8 cellular contexts compared by ENCODE assay signal in the genomic region with DNA sequence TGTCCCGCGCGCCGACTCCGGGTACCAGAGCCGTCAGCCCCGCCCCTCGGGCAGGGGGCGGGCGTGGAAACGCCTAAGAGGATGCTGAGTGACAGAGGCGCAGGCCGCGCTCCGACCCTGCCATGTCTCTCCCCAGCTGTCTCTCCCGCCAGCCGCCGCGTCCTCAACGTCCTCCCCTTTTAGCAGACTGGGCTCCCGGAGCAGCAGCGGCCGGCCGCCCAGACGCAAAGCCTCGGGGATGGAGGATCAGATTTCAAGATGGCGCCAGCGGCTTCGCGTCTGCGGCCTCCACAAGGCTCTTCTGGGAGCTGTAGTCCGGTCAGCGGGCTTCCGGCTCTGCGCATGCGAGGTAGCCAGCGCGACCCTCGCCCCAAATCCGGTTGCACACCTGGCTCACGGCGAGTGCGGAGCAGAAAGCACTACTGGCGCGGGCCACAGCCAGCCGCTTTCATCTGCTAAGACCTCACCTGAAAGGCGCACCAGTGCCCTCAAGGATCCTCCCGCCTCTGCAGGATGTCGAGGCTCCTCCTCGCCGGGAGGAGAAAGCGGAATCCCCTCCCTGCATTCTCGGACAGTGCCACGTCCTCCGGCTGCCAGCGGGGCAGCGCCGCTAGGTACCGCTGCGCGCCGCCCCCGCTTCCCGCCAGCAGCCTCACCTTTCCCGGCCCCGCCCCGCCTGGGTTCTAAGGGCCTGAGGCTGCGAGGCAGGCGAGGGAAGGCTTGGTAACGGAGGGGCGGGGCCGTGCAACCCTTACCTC.
A peak's percentile ranks its signal among the peaks of the same experiment; 100 is the strongest.
DNase-seq lines count a peak whose midpoint lies in the region; ATAC-seq, FAIRE-seq and TF ChIP-seq lines count a peak whose summit lies in the region.
"Not testable (repeated sequence)": the region's sequence is repeated elsewhere in the genome, so short reads cannot be mapped to it uniquely, and the experiment has no call there.

No MANE protein-coding gene starts in this region.

- not testable (repeated sequence) for H3K36me3 Mint-ChIP-seq in central memory CD8-positive, alpha-beta T cell (ENCODE audit: insufficient read depth)

- not testable (repeated sequence) for H3K4me1 ChIP-seq in ACC112 (ENCODE audit: control insufficient read depth, insufficient read depth, low read length, unreplicated experiment); keratinocyte (ENCODE audit: control insufficient read depth, extremely low read depth, insufficient read depth, low read length); skeletal muscle tissue (ENCODE audit: control insufficient read depth in 3 of 3, insufficient read depth in 3 of 3, low read length in 3 of 3)

- H3K4me1 Mint-ChIP-seq in central memory CD8-positive, alpha-beta T cell, result not testable (repeated sequence)

- not testable (repeated sequence) for H2AFZ ChIP-seq in ACC112 (ENCODE audit: low read length, unreplicated experiment)
- H2AFZ ChIP-seq in keratinocyte (ENCODE audit: control insufficient read depth, low read length), result peak overlapping the region; percentile 43

- not testable (repeated sequence) for TF ChIP-seq CTCF in keratinocyte (optimal IDR thresholded peaks at IDR 0.05 in 1 of 3, IDR thresholded peaks at IDR 0.05 in 1 of 3, conservative IDR thresholded peaks at IDR 0.05 in 1 of 3; ENCODE audit: extremely low read depth in 1 of 3, insufficient read depth in 2 of 3, low read length in 3 of 3)

- H3K27ac ChIP-seq in ACC112 (ENCODE audit: low read depth, low read length); keratinocyte (ENCODE audit: control insufficient read depth, insufficient read depth, low read length); skeletal muscle tissue (ENCODE audit: low read depth, low read length): not testable (repeated sequence)

- not testable (repeated sequence) for H3K9me3 ChIP-seq in keratinocyte (ENCODE audit: control insufficient read depth, low read depth, low read length); skeletal muscle tissue (ENCODE audit: control insufficient read depth in 3 of 3, low read length in 3 of 3)

- not testable (repeated sequence) for H3K27me3 ChIP-seq in ACC112 (ENCODE audit: insufficient read depth, low read length); keratinocyte (ENCODE audit: control insufficient read depth, extremely low read depth, insufficient read depth, low read length); skeletal muscle tissue (ENCODE audit: control insufficient read depth in 3 of 3, insufficient read depth in 3 of 3, low read length in 3 of 3)

- not testable (repeated sequence) for H3K4me2 ChIP-seq in keratinocyte (ENCODE audit: control insufficient read depth, extremely low read depth, insufficient read depth, low read depth, low read length)

- H3K9me1 ChIP-seq in keratinocyte (ENCODE audit: control insufficient read depth, extremely low read depth, insufficient read depth, low read length), result not testable (repeated sequence)

- H3K27me3 Mint-ChIP-seq in central memory CD8-positive, alpha-beta T cell, result not testable (repeated sequence)

- not testable (repeated sequence) for H3K27ac Mint-ChIP-seq in central memory CD8-positive, alpha-beta T cell (ENCODE audit: low read depth)

- dilution Hi-C loops in keratinocyte (cut with MboI; ENCODE audit: extremely low pct_ligation_motif_present, low sequenced_read_pairs), result not testable (repeated sequence)

- not testable (repeated sequence) for H3K36me3 ChIP-seq in ACC112 (ENCODE audit: insufficient read depth, low read length); keratinocyte (ENCODE audit: control insufficient read depth in 2 of 2, extremely low read depth in 1 of 2, insufficient read depth in 2 of 2, low read length in 2 of 2); skeletal muscle tissue (ENCODE audit: control insufficient read depth in 3 of 3, insufficient read depth in 3 of 3, low read length in 3 of 3)

- FAIRE-seq in keratinocyte (lab: Jason Lieb, UNC), result not testable (repeated sequence)

- DNase-seq in NCI-H226, result peak; percentile 72
- peak; percentile 53 for DNase-seq in activated CD4-positive, alpha-beta T cell treated with anti-CD3 and anti-CD28 coated beads for 48 hours
- DNase-seq in central memory CD8-positive, alpha-beta T cell (ENCODE audit: low spot score in 2 of 2), result peak; percentile 23 to 32
- DNase-seq in keratinocyte (ENCODE audit: low read depth, low spot score), result peak; percentile 28

- H4K20me1 ChIP-seq in keratinocyte (ENCODE audit: control insufficient read depth, extremely low read depth, insufficient read depth, low read length), result not testable (repeated sequence)

- H3K4me3 ChIP-seq in ACC112 (ENCODE audit: low read depth, low read length) (peak overlapping the region; percentile 75), keratinocyte (ENCODE audit: control insufficient read depth in 2 of 3, extremely low read depth in 1 of 3, insufficient read depth in 2 of 3, low read depth in 1 of 3, low read length in 3 of 3) (peak overlapping the region in 1 of 3 experiments; percentile 43), skeletal muscle tissue (ENCODE audit: low read length in 3 of 3) (peak overlapping the region in 2 of 3 donors; percentile 54 to 58)

- peak overlapping the region; percentile 47 for H3K9ac ChIP-seq in keratinocyte (ENCODE audit: control insufficient read depth, extremely low read depth, insufficient read depth, low read length)
- H3K9ac ChIP-seq in skeletal muscle tissue (ENCODE audit: low read depth in 1 of 3, low read length in 3 of 3), result not testable (repeated sequence)

- H3K79me2 ChIP-seq in ACC112 (ENCODE audit: control insufficient read depth, insufficient read depth, low read length, unreplicated experiment) (peaks cover 21% of the 10 kb centered on the region), keratinocyte (ENCODE audit: control insufficient read depth, insufficient read depth, low read length) (peaks cover 14% of the 10 kb centered on the region)

- peak overlapping the region; percentile 69 for H3K4me3 Mint-ChIP-seq in central memory CD8-positive, alpha-beta T cell

- H3K9me3 Mint-ChIP-seq in central memory CD8-positive, alpha-beta T cell, result not testable (repeated sequence)

- peak; percentile 88 for ATAC-seq in GM19324 (IDR thresholded peaks at IDR 0.05; ENCODE audit: low FRiP score, unreplicated experiment)
- ATAC-seq in HG03139 (IDR thresholded peaks at IDR 0.05; ENCODE audit: unreplicated experiment), result peak; percentile 75
- ATAC-seq in central memory CD8-positive, alpha-beta T cell (replicated peaks; ENCODE audit: extremely low read depth, poor library complexity, severe bottlenecking), result peak; percentile 46
